17 cellular contexts compared by ENCODE assay signal in genomic region chr22:42511401-42511891, GRCh38. TPM values are rescaled to one million over a fixed set of nuclear protein-coding genes. Genes with fewer than 3 reads are reported as not detected.
A peak's percentile ranks its signal among the peaks of the same experiment; 100 is the strongest.
DNase-seq lines count a peak whose midpoint lies in the region; ATAC-seq, FAIRE-seq and TF ChIP-seq lines count a peak whose summit lies in the region.
"Had no signal": no experiment of that assay in that cellular context is flagged by ENCODE, and none has a peak within 500 bp of the region (broad histone marks: within the 10 kb centered on the region; RNA-seq: fewer than 3 reads in every experiment).

No MANE protein-coding gene starts in this region.

- FAIRE-seq in GM12891 (lab: Jason Lieb, UNC), result no peak
- FAIRE-seq: D721Med, H54 had no signal

- H3K27me3 ChIP-seq in CD4-positive, alpha-beta T cell (ENCODE audit: control insufficient read depth, insufficient read depth, low read length), result no peaks in the 10 kb centered on the region
- H3K27me3 ChIP-seq: BE2C, gastroesophageal sphincter, SJSA1 had no signal

- peaks cover 29% of the 10 kb centered on the region for H3K36me3 Mint-ChIP-seq in CD4-positive, alpha-beta T cell (ENCODE audit: low read depth)

- TF ChIP-seq POLR2A in GM12891 (IDR thresholded peaks at IDR 0.05; ENCODE audit: low read depth, low read length), result no peak; the same call in 1 of the 2 replicates

- POLR2A ChIA-PET in CD4-positive, alpha-beta T cell (lab: Charles Lee), result no interaction called here
- POLR2A ChIA-PET in RWPE1 (lab: Yijun Ruan, JAX; ENCODE audit: low non-redundant PET), result no interaction called here

- intact Hi-C loops in CD4-positive, alpha-beta T cell (cut with DNase I, micrococcal nuclease), result no loop called here
- intact Hi-C loops in left colon (cut with DNase I, micrococcal nuclease), result no loop called here

- CTCF ChIA-PET in CD4-positive, alpha-beta T cell (lab: Charles Lee), result interaction anchor here (0.6 kb wide), 1 partner anchor 23 kb away, joined by 3 read pairs; no protein-coding TSS in a partner anchor
- CTCF ChIA-PET in RWPE1 (lab: Yijun Ruan, JAX), result no interaction called here

- H3K27ac Mint-ChIP-seq in CD4-positive, alpha-beta T cell, result peak overlapping the region; percentile 49

- H3K4me3 Mint-ChIP-seq in CD4-positive, alpha-beta T cell, result peak overlapping the region; percentile 34

- H3K27me3 Mint-ChIP-seq in CD4-positive, alpha-beta T cell, result no peaks in the 10 kb centered on the region

- DNase-seq in CD4-positive, alpha-beta T cell, result no peak
- DNase-seq in GM12891 (ENCODE audit: insufficient read length, low spot score) (no peak), RWPE1 (ENCODE audit: low spot score) (no peak), left colon (peak; percentile 45 to 47), A172 (ENCODE audit: low spot score) (no peak)
- DNase-seq in stimulated activated CD4-positive, alpha-beta T cell treated with anti-CD3 and anti-CD28 coated beads, Interleukin-4, amount 100 ng/mL, for 1 hour, result no peak
- DNase-seq: activated CD4-positive, CD25-positive, alpha-beta regulatory T cell treated with anti-CD3 and anti-CD28 coated beads, Interleukin-2, amount 50 U/mL, for 72 hours; activated CD8-positive, alpha-beta memory T cell treated with anti-CD3 and anti-CD28 coated beads, Interleukin-2, amount 50 U/mL, for 4 hours; dermis blood vessel endothelial cell; stimulated activated CD4-positive, alpha-beta T cell treated with anti-CD3 and anti-CD28 coated beads, Interleukin-4, amount 100 ng/mL, for 4 hours; stimulated activated CD8-positive, alpha-beta memory T cell treated with anti-CD3 and anti-CD28 coated beads, Interleukin-4, amount 100 ng/mL, for 48 hours had no signal

- TF ChIP-seq CTCF in CD4-positive, alpha-beta T cell (IDR thresholded peaks at IDR 0.05), result no peak
- no peak for TF ChIP-seq CTCF in RWPE1 (conservative IDR thresholded peaks at IDR 0.05; ENCODE audit: low read depth)

- no peaks in the 10 kb centered on the region for H3K9me3 ChIP-seq in CD4-positive, alpha-beta T cell (ENCODE audit: control insufficient read depth, low read length)
- H3K9me3 ChIP-seq: BE2C, gastroesophageal sphincter, SJSA1 had no signal

- no peaks in the 10 kb centered on the region for H3K9me3 Mint-ChIP-seq in CD4-positive, alpha-beta T cell

- H3K27ac ChIP-seq in CD4-positive, alpha-beta T cell (ENCODE audit: low read depth, low read length), result no peak overlapping the region
- peak overlapping the region; percentile 36 for H3K27ac ChIP-seq in RWPE1
- H3K27ac ChIP-seq: gastroesophageal sphincter, SJSA1 had no signal

- ATAC-seq in CD4-positive, alpha-beta T cell (ENCODE audit: poor library complexity), result no peak
- ATAC-seq in left colon, result peak; percentile 58
- no peak for ATAC-seq in HG02588 (IDR thresholded peaks at IDR 0.05; ENCODE audit: unreplicated experiment)

- H3K4me1 Mint-ChIP-seq in CD4-positive, alpha-beta T cell (ENCODE audit: low read depth), result no peaks in the 10 kb centered on the region

TF ChIP-seq in GM12891, 5 proteins besides CTCF, POLR2A, EP300 and RAD21:
- TF ChIP-seq PAX5 (IDR thresholded peaks at IDR 0.05; ENCODE audit: insufficient read depth, low read length, severe bottlenecking), result no peak
- peak; percentile 42; the same call in 1 of the 2 replicates for TF ChIP-seq POLR2AphosphoS5 (IDR thresholded peaks at IDR 0.05; ENCODE audit: low read depth, low read length)
TF ChIP-seq in GM12891: peak in this region for 1.

RNA-seq across cellular contexts. Expression of gene RRP7A, which starts 8.2 kb away (rescaled TPM):
- total RNA-seq in CD4-positive, alpha-beta T cell, result 10 to 100 TPM; 45.4 to 48.3 TPM
- 26.5 TPM for polyA plus RNA-seq in GM12891 (2012; ENCODE audit: low read depth, missing spikeins)
- total RNA-seq in left colon, result 10 to 100 TPM; 33.8 to 42.4 TPM
- 40.4 and 44.6 TPM in 2 replicates for total RNA-seq in A172 (2014; rRNA removed; shearing (Covaris generic))

RNA-seq across cellular contexts. Expression of gene SERHL2, which starts 42.3 kb away (rescaled TPM):
- total RNA-seq in CD4-positive, alpha-beta T cell, result under 1 TPM in 1 of 2 experiments, not detected in 1; 0.69 TPM
- polyA plus RNA-seq in GM12891 (2012; ENCODE audit: low read depth, missing spikeins), result 1.2 TPM
- total RNA-seq in left colon, result under 1 TPM; 0.73 to 0.92 TPM
- not detected in 2 replicates for total RNA-seq in A172 (2014; rRNA removed; shearing (Covaris generic))

Comparison
In these comparisons a context has a peak if more than half of its experiments do, and no peak if none do; other contexts are left out.
1. DNase-seq: peak in left colon (2 of 2); none in CD4-positive, alpha-beta T cell (0 of 10), GM12891 (single experiment), RWPE1 (single experiment), stimulated activated CD4-positive, alpha-beta T cell treated with anti-CD3 and anti-CD28 coated beads, Interleukin-4, amount 100 ng/mL, for 1 hour (single experiment) and A172 (single experiment).